11 cellular contexts compared by ENCODE assay signal in genomic region chr16:81553080-81553813, GRCh38.
DNase-seq lines count a peak whose midpoint lies in the region; ATAC-seq, FAIRE-seq and TF ChIP-seq lines count a peak whose summit lies in the region.
"Had no signal": no experiment of that assay in that cellular context is flagged by ENCODE, and none has a peak within 500 bp of the region (broad histone marks: within the 10 kb centered on the region; RNA-seq: fewer than 3 reads in every experiment).

No MANE protein-coding gene starts in this region.

- H3K27ac ChIP-seq in kidney (ENCODE audit: low read depth in 2 of 2, low read length in 2 of 2), result peak overlapping the region; percentile 14 to 44

- H3K4me1 ChIP-seq in kidney (ENCODE audit: control insufficient read depth in 1 of 2, insufficient read depth in 1 of 2, low read depth in 1 of 2, low read length in 2 of 2) (peaks cover 17 to 42% of the 10 kb centered on the region in 2 donors), skeletal muscle satellite cell (ENCODE audit: control insufficient read depth, insufficient read depth, low read length) (peaks cover 26% of the 10 kb centered on the region)

- DNase-seq in EH (ENCODE audit: low read depth) (peak; percentile 48), bronchial epithelial cell (ENCODE audit: low read depth) (peak; percentile 66), kidney (peak; percentile 62), HPDE6-E6E7 (ENCODE audit: extremely low spot score) (no peak)
- DNase-seq: CD8-positive, alpha-beta T cell; effector CD4-positive, alpha-beta T cell; NCI-H82 had no signal

- no peaks in the 10 kb centered on the region for H3K9me3 ChIP-seq in kidney (ENCODE audit: control insufficient read depth in 1 of 2, low read length in 2 of 2)
- H3K9me3 ChIP-seq in skeletal muscle satellite cell (replicated peaks; ENCODE audit: low read length), result no peaks in the 10 kb centered on the region

- no peak overlapping the region for H3K4me3 ChIP-seq in bronchial epithelial cell (ENCODE audit: low read depth, low read length)
- no peak overlapping the region for H3K4me3 ChIP-seq in kidney (ENCODE audit: low read length in 2 of 2)
- H3K4me3 ChIP-seq in skeletal muscle satellite cell (ENCODE audit: low read length), result no peak overlapping the region

- ATAC-seq in GM19463 (IDR thresholded peaks at IDR 0.05; ENCODE audit: unreplicated experiment) (no peak), GM19023 (IDR thresholded peaks at IDR 0.05; ENCODE audit: unreplicated experiment) (no peak), GM18517 (IDR thresholded peaks at IDR 0.05; ENCODE audit: unreplicated experiment) (no peak)
- ATAC-seq: CD8-positive, alpha-beta T cell had no signal

- H3K4me2 ChIP-seq in skeletal muscle satellite cell (ENCODE audit: low read length), result peak overlapping the region; percentile 43

- FAIRE-seq in bronchial epithelial cell (lab: Jason Lieb, UNC) (no peak), kidney (lab: Jason Lieb, UNC) (no peak)

- H3K9ac ChIP-seq in kidney (ENCODE audit: low read length in 2 of 2) (no peak overlapping the region), skeletal muscle satellite cell (ENCODE audit: low read depth, low read length) (no peak overlapping the region)

- intact Hi-C loops in kidney (cut with DNase I), result no loop called here

- H3K27me3 ChIP-seq in bronchial epithelial cell (ENCODE audit: control insufficient read depth, insufficient read depth, low read length), result no peaks in the 10 kb centered on the region
- no peaks in the 10 kb centered on the region for H3K27me3 ChIP-seq in skeletal muscle satellite cell (ENCODE audit: control insufficient read depth, insufficient read depth, low read length)

- H3K36me3 ChIP-seq in bronchial epithelial cell (ENCODE audit: control insufficient read depth, insufficient read depth, low read length), result peaks cover 3% of the 10 kb centered on the region
- no peaks in the 10 kb centered on the region for H3K36me3 ChIP-seq in kidney (ENCODE audit: control insufficient read depth in 1 of 2, insufficient read depth in 2 of 2, low read length in 2 of 2)
- no peaks in the 10 kb centered on the region for H3K36me3 ChIP-seq in skeletal muscle satellite cell (ENCODE audit: insufficient read depth, low read length)

- TF ChIP-seq CTCF in bronchial epithelial cell (IDR thresholded peaks at IDR 0.05; ENCODE audit: insufficient read depth, low read length, severe bottlenecking) (no peak), kidney (IDR thresholded peaks at IDR 0.05; ENCODE audit: borderline replicate concordance, extremely low read depth, insufficient read depth) (no peak)
